Comparison of ENCODE assay signal across 8 cellular contexts in the genomic region with DNA sequence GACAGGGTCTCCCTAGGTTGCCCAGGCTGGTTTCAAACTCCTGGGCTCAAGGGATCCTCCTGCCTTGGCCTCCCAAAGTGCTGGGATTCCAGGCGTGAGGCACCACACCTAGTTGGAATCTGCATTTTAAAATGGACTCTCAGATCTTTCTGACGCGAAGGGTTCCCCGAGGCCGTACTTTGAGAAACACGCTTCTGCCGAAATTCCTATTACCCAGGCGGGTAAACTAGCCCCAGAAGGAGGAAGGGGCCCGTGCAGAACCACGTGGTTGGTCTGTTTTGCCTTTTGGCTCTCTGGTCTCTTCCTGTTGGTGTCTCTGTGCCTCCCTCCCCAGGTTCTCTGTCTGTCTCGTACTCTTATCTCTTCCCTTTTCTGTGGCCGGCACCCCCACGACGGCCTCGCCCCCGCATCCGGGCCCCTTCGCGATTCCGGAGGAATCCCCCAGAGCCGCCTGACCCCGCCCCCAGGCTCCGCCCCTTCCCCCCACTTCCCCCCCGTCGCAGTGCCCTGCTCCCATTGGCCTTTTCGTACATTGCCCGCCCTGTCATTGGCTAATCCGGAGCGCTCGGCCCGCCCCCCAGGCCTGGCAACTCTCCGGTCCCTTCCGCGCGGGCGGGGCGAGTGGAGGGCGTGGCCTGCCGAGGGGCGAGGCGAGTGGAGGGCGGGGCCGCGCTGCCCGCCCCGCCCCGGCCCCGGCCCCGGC. TPM values are rescaled to one million over a fixed set of nuclear protein-coding genes. Genes with fewer than 3 reads are reported as not detected.
DNase-seq lines count a peak whose midpoint lies in the region; ATAC-seq lines count a peak whose summit lies in the region.

A gene (plus strand): TSS at position 689 of the 703 bp plus-strand sequence. CDS start 12,354 bp downstream, outside the sequence.

- H3K36me3 ChIP-seq in CD4-positive, alpha-beta memory T cell (ENCODE audit: insufficient read depth, low read length): no peaks in the 10 kb centered on the region

- H3K27ac ChIP-seq in CD4-positive, alpha-beta memory T cell (ENCODE audit: low read depth, low read length): peak within 1 kb of the TSS; percentile 83

- H3K9me3 Mint-ChIP-seq in CD4-positive, alpha-beta memory T cell: no peaks in the 10 kb centered on the region

- peaks cover 0 to 5% of the 10 kb centered on the region in 2 donors for H3K36me3 Mint-ChIP-seq in CD4-positive, alpha-beta memory T cell

- H3K27me3 ChIP-seq in CD4-positive, alpha-beta memory T cell (ENCODE audit: insufficient read depth, low read length): no peaks in the 10 kb centered on the region

- ATAC-seq in GM19468 (IDR thresholded peaks at IDR 0.05; ENCODE audit: extremely low read depth, unreplicated experiment): peak; percentile 53

- H3K4me3 ChIP-seq in CD4-positive, alpha-beta memory T cell (ENCODE audit: low read length in 2 of 2): peak within 1 kb of the TSS; percentile 90 to 94

- CTCF ChIA-PET in CD4-positive, alpha-beta memory T cell (lab: Charles Lee; ENCODE audit: partially characterized antibody): interaction anchor here (3.3 kb wide), 1 partner anchor 62 kb away, joined by 57 read pairs; no protein-coding TSS in a partner anchor

- H3K27ac Mint-ChIP-seq in CD4-positive, alpha-beta memory T cell: peak within 1 kb of the TSS; percentile 94 to 99 (median 99)

- intact Hi-C loops in CD4-positive, alpha-beta memory T cell (cut with micrococcal nuclease): loop anchor here (1.0 to 5.0 kb wide), 6 partner anchors 31 to 457 kb away; a partner anchor contains a TSS

- H3K27me3 Mint-ChIP-seq in CD4-positive, alpha-beta memory T cell: no peaks in the 10 kb centered on the region

- H3K4me1 ChIP-seq in CD4-positive, alpha-beta memory T cell (ENCODE audit: insufficient read depth, low read length): peaks cover 40% of the 10 kb centered on the region

- H3K4me1 Mint-ChIP-seq in CD4-positive, alpha-beta memory T cell: peaks cover 8 to 41% (median 27%) of the 10 kb centered on the region in 4 donors

- DNase-seq in CD4-positive, alpha-beta memory T cell: peak; percentile 98 to 100 (median 99)
- peak; percentile 73 for DNase-seq in HS-5 (ENCODE audit: low read depth)
- DNase-seq in NK-92 treated with Interleukin-12 subunit alpha and Interleukin-12 subunit beta, amount 100 ng/mL, for 24 hours (lab: John Stamatoyannopoulos, UW): peak; percentile 98
- peak; percentile 97 to 99 for DNase-seq in activated CD8-positive, alpha-beta memory T cell treated with anti-CD3 and anti-CD28 coated beads for 1 hour (ENCODE audit: extremely low read depth in 1 of 2, low read depth in 1 of 2)
- DNase-seq in effector CD8-positive, alpha-beta T cell (lab: John Stamatoyannopoulos, UW): peak; percentile 99
- DNase-seq in medulla oblongata (ENCODE audit: extremely low spot score): peak; percentile 94
- peak; percentile 99 for DNase-seq in stimulated activated CD4-positive, alpha-beta T cell treated with anti-CD3 and anti-CD28 coated beads, TNF-alpha, amount 100 ng/mL, for 4 hours (ENCODE audit: low read depth in 3 of 3)

- H3K9me3 ChIP-seq in CD4-positive, alpha-beta memory T cell (ENCODE audit: control insufficient read depth in 1 of 2, low read length in 2 of 2): no peaks in the 10 kb centered on the region

- POLR2A ChIA-PET in CD4-positive, alpha-beta memory T cell (lab: Charles Lee; ENCODE audit: partially characterized antibody): interaction anchor here (1.0 to 1.6 kb wide), 3 partner anchors 31 to 392 kb away, joined by 3 to 11 read pairs (median 4); a partner anchor contains a TSS

- peak within 1 kb of the TSS; percentile 95 to 98 (median 97) for H3K4me3 Mint-ChIP-seq in CD4-positive, alpha-beta memory T cell

RNA-seq across cellular contexts. Expression of the gene that starts here (rescaled TPM):
- 10 to 100 TPM; 16.2 to 17.2 TPM for total RNA-seq in CD4-positive, alpha-beta memory T cell
- 10 to 100 TPM in 1 of 2 donors, 1 to 10 TPM in 1; 3.7 to 11.1 TPM for polyA plus RNA-seq in CD4-positive, alpha-beta memory T cell

Comparison
In these comparisons a context has a peak if more than half of its experiments do, and no peak if none do; other contexts are left out.
1. Peak in every context shown above with its lines: DNase-seq, ATAC-seq, H3K4me3 ChIP-seq and H3K27ac ChIP-seq.